In the genomic region with DNA sequence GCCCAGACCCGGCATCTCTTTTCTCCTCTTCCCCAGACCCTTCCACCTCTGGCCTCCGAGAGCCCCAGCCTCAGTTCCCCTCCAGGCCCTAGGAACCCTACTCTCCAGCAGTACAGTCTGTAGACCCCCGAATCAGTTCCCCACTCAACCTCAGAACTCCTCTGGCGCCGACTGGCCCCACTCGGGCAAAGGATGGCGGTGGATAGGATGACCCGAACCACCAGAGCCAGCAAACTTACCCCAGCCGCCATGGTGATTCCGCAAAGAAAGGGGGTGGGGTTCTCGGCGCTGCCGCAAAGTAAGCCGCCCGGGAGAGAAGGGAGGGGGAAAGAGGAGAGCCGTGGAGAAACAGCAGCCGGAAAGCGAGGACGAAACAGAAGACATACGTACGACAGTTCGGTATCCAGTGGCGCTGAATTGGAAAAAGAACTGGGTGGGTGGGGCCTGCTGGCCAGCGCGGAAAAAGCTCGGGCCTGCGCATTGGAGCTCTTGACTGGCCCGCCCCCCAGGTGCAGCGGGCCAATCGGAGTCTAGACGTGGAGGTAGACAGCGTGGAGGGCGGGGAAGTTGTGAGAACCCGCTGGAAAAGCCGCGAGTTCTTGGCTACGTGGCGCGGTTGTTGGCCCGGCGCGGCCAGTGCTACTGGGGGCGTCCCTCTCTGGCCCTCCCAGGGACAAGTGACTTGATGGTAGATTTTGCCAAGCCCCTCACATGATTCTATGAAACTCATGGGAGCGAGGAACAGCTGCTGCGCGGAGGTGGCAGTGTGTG, we compare ENCODE assay signal across 7 cellular contexts.
DNase-seq lines count a peak whose midpoint lies in the region; ATAC-seq, FAIRE-seq and TF ChIP-seq lines count a peak whose summit lies in the region.

EEF1G (minus strand) TSS at position 300 of the 771 bp plus-strand sequence; CDS start at position 251, 49 bp downstream.

- peak within 1 kb of the TSS; percentile 87 for H3K4me3 ChIP-seq in astrocyte of the cerebellum (ENCODE audit: low read depth, low read length)

- FAIRE-seq in GM18507 (lab: Jason Lieb, UNC) = peak; percentile 97

- peak; percentile 88 for ATAC-seq in HG02981 (IDR thresholded peaks at IDR 0.05; ENCODE audit: unreplicated experiment)

- peak; percentile 98 for DNase-seq in GM18507 (ENCODE audit: extremely low spot score, insufficient read length, low read depth)
- DNase-seq in NCI-H2029 treated with DMSO at 0.1 percent for 48 hours (lab: John Stamatoyannopoulos, UW) = peak; percentile 98
- DNase-seq in T-helper 9 cell = peak; percentile 93
- DNase-seq in astrocyte of the cerebellum (ENCODE audit: low read depth) = peak; percentile 100
- DNase-seq in hepatic stellate cell (ENCODE audit: low spot score) = peak; percentile 99
- peak; percentile 98 for DNase-seq in retina

- in situ Hi-C loops in astrocyte of the cerebellum (cut with HindIII; ENCODE audit: low sequenced_read_pairs) = loop anchor here (5.0 kb wide), 1 partner anchor 64 kb away; no protein-coding TSS in a partner anchor

- TF ChIP-seq CTCF in astrocyte of the cerebellum (IDR thresholded peaks at IDR 0.05; ENCODE audit: low read depth, low read length, missing control alignments) = no peak

Comparison
In these comparisons a context has a peak if more than half of its experiments do, and no peak if none do; other contexts are left out.
1. Peak in every context shown above with its lines: DNase-seq, ATAC-seq and H3K4me3 ChIP-seq.